Comparison of ENCODE assay signal across 1 cellular context in the genomic region with DNA sequence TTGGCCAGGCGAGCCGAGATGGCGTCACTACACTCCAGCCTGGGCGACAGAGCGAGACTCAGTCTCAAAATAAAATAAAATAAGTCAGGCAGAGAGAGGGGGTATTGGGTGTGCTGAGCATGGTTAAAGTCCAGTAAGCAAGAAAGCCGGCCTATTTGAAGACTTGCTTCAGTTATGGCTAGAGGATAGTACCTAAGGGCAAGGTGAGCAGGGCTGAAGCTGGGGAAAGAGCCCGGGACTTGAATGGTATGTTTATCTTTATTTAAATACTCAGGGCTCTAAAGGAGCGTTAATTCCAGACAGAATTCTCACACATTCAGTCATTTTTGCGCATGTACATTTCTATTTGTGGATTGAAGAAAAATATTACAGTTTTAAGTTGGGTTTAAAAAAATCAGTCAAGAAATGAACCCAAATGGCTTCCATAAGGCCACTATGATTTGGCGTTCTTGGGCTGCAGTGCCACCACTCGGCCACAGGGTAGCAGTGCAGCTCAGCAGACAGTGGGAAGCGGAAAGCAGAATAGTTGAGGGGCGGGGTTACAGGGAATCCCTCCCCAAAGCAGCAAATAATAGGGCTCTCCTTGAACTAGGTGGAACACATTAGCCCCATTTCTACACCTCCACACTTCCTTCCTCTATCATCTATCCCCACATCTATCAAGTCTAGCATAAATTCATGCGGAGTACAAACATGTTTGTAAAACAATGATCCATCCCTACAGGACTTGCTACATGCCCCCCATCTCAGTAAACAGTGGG.
TF ChIP-seq lines count a peak whose summit lies in the region.

No MANE protein-coding gene starts in this region.

TF ChIP-seq in HepG2, 621 proteins besides CTCF, POLR2A, EP300 and RAD21 (continued from another document and continues in another):
- TF ChIP-seq, protein P1, sequence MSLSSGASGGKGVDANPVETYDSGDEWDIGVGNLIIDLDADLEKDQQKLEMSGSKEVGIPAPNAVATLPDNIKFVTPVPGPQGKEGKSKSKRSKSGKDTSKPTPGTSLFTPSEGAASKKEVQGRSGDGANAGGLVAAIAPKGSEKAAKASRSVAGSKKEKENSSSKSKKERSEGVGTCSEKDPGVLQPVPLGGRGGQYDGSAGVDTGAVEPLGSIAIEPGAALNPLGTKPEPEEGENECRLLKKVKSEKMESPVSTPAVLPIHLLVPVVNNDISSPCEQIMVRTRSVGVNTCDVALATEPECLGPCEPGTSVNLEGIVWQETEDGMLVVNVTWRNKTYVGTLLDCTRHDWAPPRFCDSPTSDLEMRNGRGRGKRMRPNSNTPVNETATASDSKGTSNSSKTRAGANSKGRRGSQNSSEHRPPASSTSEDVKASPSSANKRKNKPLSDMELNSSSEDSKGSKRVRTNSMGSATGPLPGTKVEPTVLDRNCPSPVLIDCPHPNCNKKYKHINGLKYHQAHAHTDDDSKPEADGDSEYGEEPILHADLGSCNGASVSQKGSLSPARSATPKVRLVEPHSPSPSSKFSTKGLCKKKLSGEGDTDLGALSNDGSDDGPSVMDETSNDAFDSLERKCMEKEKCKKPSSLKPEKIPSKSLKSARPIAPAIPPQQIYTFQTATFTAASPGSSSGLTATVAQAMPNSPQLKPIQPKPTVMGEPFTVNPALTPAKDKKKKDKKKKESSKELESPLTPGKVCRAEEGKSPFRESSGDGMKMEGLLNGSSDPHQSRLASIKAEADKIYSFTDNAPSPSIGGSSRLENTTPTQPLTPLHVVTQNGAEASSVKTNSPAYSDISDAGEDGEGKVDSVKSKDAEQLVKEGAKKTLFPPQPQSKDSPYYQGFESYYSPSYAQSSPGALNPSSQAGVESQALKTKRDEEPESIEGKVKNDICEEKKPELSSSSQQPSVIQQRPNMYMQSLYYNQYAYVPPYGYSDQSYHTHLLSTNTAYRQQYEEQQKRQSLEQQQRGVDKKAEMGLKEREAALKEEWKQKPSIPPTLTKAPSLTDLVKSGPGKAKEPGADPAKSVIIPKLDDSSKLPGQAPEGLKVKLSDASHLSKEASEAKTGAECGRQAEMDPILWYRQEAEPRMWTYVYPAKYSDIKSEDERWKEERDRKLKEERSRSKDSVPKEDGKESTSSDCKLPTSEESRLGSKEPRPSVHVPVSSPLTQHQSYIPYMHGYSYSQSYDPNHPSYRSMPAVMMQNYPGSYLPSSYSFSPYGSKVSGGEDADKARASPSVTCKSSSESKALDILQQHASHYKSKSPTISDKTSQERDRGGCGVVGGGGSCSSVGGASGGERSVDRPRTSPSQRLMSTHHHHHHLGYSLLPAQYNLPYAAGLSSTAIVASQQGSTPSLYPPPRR (CRISPR knock-in tag; IDR thresholded peaks at IDR 0.05; ENCODE audit: borderline replicate concordance), result no peak
- TF ChIP-seq ZNF451 (CRISPR knock-in tag; IDR thresholded peaks at IDR 0.05) (no peak), BCL6 (CRISPR knock-in tag; IDR thresholded peaks at IDR 0.05) (0 out of 2 replicates have a peak, but pooled peaks have one; percentile 18), ZKSCAN1 (IDR thresholded peaks at IDR 0.05; ENCODE audit: low read length) (no peak), RBFOX2 (IDR thresholded peaks at IDR 0.05; ENCODE audit: low read depth, low read length) (no peak), GZF1 (CRISPR knock-in tag; IDR thresholded peaks at IDR 0.05) (no peak), JARID2 (CRISPR knock-in tag; IDR thresholded peaks at IDR 0.05; ENCODE audit: insufficient replicate concordance) (no peak), ZNF562 (CRISPR knock-in tag; IDR thresholded peaks at IDR 0.05; ENCODE audit: borderline replicate concordance) (no peak), ZC3H13 (CRISPR knock-in tag; IDR thresholded peaks at IDR 0.05) (no peak), STAG1 (CRISPR knock-in tag; IDR thresholded peaks at IDR 0.05) (peak; percentile 97), MXD4 (CRISPR knock-in tag; IDR thresholded peaks at IDR 0.05) (no peak), ZNF788 (CRISPR knock-in tag; IDR thresholded peaks at IDR 0.05; ENCODE audit: borderline replicate concordance) (no peak), MEIS1 (CRISPR knock-in tag; IDR thresholded peaks at IDR 0.05; ENCODE audit: borderline replicate concordance) (no peak), MBNL3 (CRISPR knock-in tag; conservative IDR thresholded peaks at IDR 0.05) (no peak), ZNF10 (CRISPR knock-in tag; IDR thresholded peaks at IDR 0.05; ENCODE audit: borderline replicate concordance, low read depth) (no peak)
- TF ChIP-seq, protein P2, sequence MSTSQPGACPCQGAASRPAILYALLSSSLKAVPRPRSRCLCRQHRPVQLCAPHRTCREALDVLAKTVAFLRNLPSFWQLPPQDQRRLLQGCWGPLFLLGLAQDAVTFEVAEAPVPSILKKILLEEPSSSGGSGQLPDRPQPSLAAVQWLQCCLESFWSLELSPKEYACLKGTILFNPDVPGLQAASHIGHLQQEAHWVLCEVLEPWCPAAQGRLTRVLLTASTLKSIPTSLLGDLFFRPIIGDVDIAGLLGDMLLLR (CRISPR knock-in tag; IDR thresholded peaks at IDR 0.05), result no peak
- TF ChIP-seq, protein P3, sequence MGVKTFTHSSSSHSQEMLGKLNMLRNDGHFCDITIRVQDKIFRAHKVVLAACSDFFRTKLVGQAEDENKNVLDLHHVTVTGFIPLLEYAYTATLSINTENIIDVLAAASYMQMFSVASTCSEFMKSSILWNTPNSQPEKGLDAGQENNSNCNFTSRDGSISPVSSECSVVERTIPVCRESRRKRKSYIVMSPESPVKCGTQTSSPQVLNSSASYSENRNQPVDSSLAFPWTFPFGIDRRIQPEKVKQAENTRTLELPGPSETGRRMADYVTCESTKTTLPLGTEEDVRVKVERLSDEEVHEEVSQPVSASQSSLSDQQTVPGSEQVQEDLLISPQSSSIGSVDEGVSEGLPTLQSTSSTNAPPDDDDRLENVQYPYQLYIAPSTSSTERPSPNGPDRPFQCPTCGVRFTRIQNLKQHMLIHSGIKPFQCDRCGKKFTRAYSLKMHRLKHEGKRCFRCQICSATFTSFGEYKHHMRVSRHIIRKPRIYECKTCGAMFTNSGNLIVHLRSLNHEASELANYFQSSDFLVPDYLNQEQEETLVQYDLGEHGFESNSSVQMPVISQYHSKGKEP (CRISPR knock-in tag; IDR thresholded peaks at IDR 0.05), result no peak
- TF ChIP-seq, protein P4, sequence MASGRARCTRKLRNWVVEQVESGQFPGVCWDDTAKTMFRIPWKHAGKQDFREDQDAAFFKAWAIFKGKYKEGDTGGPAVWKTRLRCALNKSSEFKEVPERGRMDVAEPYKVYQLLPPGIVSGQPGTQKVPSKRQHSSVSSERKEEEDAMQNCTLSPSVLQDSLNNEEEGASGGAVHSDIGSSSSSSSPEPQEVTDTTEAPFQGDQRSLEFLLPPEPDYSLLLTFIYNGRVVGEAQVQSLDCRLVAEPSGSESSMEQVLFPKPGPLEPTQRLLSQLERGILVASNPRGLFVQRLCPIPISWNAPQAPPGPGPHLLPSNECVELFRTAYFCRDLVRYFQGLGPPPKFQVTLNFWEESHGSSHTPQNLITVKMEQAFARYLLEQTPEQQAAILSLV (CRISPR knock-in tag; IDR thresholded peaks at IDR 0.05; ENCODE audit: borderline replicate concordance), result no peak
- TF ChIP-seq, protein P5, sequence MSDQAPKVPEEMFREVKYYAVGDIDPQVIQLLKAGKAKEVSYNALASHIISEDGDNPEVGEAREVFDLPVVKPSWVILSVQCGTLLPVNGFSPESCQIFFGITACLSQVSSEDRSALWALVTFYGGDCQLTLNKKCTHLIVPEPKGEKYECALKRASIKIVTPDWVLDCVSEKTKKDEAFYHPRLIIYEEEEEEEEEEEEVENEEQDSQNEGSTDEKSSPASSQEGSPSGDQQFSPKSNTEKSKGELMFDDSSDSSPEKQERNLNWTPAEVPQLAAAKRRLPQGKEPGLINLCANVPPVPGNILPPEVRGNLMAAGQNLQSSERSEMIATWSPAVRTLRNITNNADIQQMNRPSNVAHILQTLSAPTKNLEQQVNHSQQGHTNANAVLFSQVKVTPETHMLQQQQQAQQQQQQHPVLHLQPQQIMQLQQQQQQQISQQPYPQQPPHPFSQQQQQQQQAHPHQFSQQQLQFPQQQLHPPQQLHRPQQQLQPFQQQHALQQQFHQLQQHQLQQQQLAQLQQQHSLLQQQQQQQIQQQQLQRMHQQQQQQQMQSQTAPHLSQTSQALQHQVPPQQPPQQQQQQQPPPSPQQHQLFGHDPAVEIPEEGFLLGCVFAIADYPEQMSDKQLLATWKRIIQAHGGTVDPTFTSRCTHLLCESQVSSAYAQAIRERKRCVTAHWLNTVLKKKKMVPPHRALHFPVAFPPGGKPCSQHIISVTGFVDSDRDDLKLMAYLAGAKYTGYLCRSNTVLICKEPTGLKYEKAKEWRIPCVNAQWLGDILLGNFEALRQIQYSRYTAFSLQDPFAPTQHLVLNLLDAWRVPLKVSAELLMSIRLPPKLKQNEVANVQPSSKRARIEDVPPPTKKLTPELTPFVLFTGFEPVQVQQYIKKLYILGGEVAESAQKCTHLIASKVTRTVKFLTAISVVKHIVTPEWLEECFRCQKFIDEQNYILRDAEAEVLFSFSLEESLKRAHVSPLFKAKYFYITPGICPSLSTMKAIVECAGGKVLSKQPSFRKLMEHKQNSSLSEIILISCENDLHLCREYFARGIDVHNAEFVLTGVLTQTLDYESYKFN (CRISPR knock-in tag; conservative IDR thresholded peaks at IDR 0.05), result no peak
- TF ChIP-seq, protein P6, sequence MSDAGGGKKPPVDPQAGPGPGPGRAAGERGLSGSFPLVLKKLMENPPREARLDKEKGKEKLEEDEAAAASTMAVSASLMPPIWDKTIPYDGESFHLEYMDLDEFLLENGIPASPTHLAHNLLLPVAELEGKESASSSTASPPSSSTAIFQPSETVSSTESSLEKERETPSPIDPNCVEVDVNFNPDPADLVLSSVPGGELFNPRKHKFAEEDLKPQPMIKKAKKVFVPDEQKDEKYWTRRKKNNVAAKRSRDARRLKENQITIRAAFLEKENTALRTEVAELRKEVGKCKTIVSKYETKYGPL (CRISPR knock-in tag; IDR thresholded peaks at IDR 0.05), result no peak
- TF ChIP-seq, protein P7, sequence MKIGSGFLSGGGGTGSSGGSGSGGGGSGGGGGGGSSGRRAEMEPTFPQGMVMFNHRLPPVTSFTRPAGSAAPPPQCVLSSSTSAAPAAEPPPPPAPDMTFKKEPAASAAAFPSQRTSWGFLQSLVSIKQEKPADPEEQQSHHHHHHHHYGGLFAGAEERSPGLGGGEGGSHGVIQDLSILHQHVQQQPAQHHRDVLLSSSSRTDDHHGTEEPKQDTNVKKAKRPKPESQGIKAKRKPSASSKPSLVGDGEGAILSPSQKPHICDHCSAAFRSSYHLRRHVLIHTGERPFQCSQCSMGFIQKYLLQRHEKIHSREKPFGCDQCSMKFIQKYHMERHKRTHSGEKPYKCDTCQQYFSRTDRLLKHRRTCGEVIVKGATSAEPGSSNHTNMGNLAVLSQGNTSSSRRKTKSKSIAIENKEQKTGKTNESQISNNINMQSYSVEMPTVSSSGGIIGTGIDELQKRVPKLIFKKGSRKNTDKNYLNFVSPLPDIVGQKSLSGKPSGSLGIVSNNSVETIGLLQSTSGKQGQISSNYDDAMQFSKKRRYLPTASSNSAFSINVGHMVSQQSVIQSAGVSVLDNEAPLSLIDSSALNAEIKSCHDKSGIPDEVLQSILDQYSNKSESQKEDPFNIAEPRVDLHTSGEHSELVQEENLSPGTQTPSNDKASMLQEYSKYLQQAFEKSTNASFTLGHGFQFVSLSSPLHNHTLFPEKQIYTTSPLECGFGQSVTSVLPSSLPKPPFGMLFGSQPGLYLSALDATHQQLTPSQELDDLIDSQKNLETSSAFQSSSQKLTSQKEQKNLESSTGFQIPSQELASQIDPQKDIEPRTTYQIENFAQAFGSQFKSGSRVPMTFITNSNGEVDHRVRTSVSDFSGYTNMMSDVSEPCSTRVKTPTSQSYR (CRISPR knock-in tag; IDR thresholded peaks at IDR 0.05; ENCODE audit: borderline replicate concordance), result no peak
- TF ChIP-seq, protein P8, sequence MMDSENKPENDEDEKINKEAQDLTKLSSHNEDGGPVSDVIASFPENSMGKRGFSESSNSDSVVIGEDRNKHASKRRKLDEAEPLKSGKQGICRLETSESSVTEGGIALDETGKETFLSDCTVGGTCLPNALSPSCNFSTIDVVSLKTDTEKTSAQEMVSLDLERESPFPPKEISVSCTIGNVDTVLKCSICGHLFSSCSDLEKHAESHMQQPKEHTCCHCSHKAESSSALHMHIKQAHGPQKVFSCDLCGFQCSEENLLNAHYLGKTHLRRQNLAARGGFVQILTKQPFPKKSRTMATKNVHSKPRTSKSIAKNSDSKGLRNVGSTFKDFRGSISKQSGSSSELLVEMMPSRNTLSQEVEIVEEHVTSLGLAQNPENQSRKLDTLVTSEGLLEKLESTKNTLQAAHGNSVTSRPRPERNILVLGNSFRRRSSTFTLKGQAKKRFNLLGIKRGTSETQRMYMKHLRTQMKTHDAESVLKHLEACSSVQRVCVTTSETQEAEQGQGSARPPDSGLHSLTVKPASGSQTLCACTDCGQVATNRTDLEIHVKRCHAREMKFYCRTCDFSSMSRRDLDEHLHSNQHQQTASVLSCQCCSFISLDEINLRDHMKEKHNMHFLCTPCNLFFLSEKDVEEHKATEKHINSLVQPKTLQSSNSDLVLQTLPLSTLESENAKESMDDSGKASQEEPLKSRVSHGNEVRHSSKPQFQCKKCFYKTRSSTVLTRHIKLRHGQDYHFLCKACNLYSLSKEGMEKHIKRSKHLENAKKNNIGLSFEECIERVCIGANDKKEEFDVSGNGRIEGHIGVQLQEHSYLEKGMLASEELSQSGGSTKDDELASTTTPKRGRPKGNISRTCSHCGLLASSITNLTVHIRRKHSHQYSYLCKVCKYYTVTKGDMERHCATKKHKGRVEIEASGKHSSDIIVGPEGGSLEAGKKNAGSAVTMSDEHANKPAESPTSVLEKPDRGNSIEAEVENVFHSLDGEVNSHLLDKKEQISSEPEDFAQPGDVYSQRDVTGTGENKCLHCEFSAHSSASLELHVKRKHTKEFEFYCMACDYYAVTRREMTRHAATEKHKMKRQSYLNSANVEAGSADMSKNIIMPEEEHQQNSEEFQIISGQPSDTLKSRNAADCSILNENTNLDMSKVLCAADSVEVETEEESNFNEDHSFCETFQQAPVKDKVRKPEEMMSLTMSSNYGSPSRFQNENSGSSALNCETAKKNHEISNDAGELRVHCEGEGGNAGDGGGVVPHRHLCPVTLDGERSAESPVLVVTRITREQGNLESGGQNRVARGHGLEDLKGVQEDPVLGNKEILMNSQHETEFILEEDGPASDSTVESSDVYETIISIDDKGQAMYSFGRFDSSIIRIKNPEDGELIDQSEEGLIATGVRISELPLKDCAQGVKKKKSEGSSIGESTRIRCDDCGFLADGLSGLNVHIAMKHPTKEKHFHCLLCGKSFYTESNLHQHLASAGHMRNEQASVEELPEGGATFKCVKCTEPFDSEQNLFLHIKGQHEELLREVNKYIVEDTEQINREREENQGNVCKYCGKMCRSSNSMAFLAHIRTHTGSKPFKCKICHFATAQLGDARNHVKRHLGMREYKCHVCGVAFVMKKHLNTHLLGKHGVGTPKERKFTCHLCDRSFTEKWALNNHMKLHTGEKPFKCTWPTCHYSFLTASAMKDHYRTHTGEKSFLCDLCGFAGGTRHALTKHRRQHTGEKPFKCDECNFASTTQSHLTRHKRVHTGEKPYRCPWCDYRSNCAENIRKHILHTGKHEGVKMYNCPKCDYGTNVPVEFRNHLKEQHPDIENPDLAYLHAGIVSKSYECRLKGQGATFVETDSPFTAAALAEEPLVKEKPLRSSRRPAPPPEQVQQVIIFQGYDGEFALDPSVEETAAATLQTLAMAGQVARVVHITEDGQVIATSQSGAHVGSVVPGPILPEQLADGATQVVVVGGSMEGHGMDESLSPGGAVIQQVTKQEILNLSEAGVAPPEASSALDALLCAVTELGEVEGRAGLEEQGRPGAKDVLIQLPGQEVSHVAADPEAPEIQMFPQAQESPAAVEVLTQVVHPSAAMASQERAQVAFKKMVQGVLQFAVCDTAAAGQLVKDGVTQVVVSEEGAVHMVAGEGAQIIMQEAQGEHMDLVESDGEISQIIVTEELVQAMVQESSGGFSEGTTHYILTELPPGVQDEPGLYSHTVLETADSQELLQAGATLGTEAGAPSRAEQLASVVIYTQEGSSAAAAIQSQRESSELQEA (CRISPR knock-in tag; IDR thresholded peaks at IDR 0.05; ENCODE audit: not compliant biosample characterization), result no peak
